ENCODE assay signal across 8 cellular contexts in genomic region chr6:32627831-32628230, GRCh38. TPM values are rescaled to one million over a fixed set of nuclear protein-coding genes. Genes with fewer than 3 reads are reported as not detected.
A peak's percentile ranks its signal among the peaks of the same experiment; 100 is the strongest.
DNase-seq lines count a peak whose midpoint lies in the region; ATAC-seq and TF ChIP-seq lines count a peak whose summit lies in the region.

No MANE protein-coding gene starts in this region.

- H3K27me3 ChIP-seq in vagina = no peaks in the 10 kb centered on the region

- CTCF ChIA-PET in activated CD8-positive, alpha-beta T cell treated with anti-CD3 and anti-CD28 coated beads for 36 hours (lab: Charles Lee) = interaction anchor here (0.6 to 0.7 kb wide), 2 partner anchors 214 to 669 kb away, joined by 3 read pairs; partner anchors contain the start of gene SKIC2

- no peaks in the 10 kb centered on the region for H3K27me3 Mint-ChIP-seq in activated CD8-positive, alpha-beta T cell treated with anti-CD3 and anti-CD28 coated beads for 36 hours
- H3K27me3 Mint-ChIP-seq in memory B cell (no peaks in the 10 kb centered on the region), type B pancreatic cell (no peaks in the 10 kb centered on the region)

- no peaks in the 10 kb centered on the region for H3K36me3 ChIP-seq in vagina

- TF ChIP-seq CTCF in activated CD8-positive, alpha-beta T cell treated with anti-CD3 and anti-CD28 coated beads for 36 hours (IDR thresholded peaks at IDR 0.05) = no peak
- TF ChIP-seq CTCF in type B pancreatic cell (conservative IDR thresholded peaks at IDR 0.05) = no peak
- TF ChIP-seq CTCF in vagina (IDR thresholded peaks at IDR 0.05) = no peak

- no peak for TF ChIP-seq POLR2A in vagina (IDR thresholded peaks at IDR 0.05)

- no peak overlapping the region for H3K4me3 ChIP-seq in vagina

- no peaks in the 10 kb centered on the region for H3K4me1 ChIP-seq in vagina

- POLR2A ChIA-PET in activated CD8-positive, alpha-beta T cell treated with anti-CD3 and anti-CD28 coated beads for 36 hours (lab: Charles Lee) = no interaction called here

- peak overlapping the region; percentile 34 for H3K27ac Mint-ChIP-seq in activated CD8-positive, alpha-beta T cell treated with anti-CD3 and anti-CD28 coated beads for 36 hours
- peak overlapping the region; percentile 99 for H3K27ac Mint-ChIP-seq in memory B cell
- no peak overlapping the region for H3K27ac Mint-ChIP-seq in type B pancreatic cell

- peak; percentile 26 for DNase-seq in ELR (ENCODE audit: low read depth)
- peak; percentile 53 for DNase-seq in activated CD8-positive, alpha-beta T cell treated with anti-CD3 and anti-CD28 coated beads for 36 hours
- DNase-seq in memory B cell (ENCODE audit: low spot score in 2 of 2) = peak; percentile 68 to 75
- DNase-seq in SIG-M5 treated with dmso at 0.1 percent for 504 hours (lab: John Stamatoyannopoulos, UW; ENCODE audit: unreplicated experiment) = no peak
- no peak for DNase-seq in type B pancreatic cell (ENCODE audit: extremely low spot score, unreplicated experiment)
- DNase-seq in vagina (ENCODE audit: extremely low spot score in 2 of 2) = no peak
- DNase-seq in COLO668 (lab: John Stamatoyannopoulos, UW; ENCODE audit: unreplicated experiment) = no peak

- H3K9me3 ChIP-seq in vagina = no peaks in the 10 kb centered on the region

- ATAC-seq in HG02763 (IDR thresholded peaks at IDR 0.05; ENCODE audit: unreplicated experiment) (peak; percentile 34), memory B cell (ENCODE audit: low read depth) (peak; percentile 59)
- no peak for ATAC-seq in activated CD8-positive, alpha-beta T cell treated with anti-CD3 and anti-CD28 coated beads for 36 hours

- no peak overlapping the region for H3K4me3 Mint-ChIP-seq in activated CD8-positive, alpha-beta T cell treated with anti-CD3 and anti-CD28 coated beads for 36 hours
- H3K4me3 Mint-ChIP-seq in memory B cell (peak overlapping the region; percentile 89), type B pancreatic cell (no peak overlapping the region)

- no peaks in the 10 kb centered on the region for H3K9me3 Mint-ChIP-seq in activated CD8-positive, alpha-beta T cell treated with anti-CD3 and anti-CD28 coated beads for 36 hours
- H3K9me3 Mint-ChIP-seq in memory B cell = no peaks in the 10 kb centered on the region
- H3K9me3 Mint-ChIP-seq in type B pancreatic cell = no peaks in the 10 kb centered on the region

- intact Hi-C loops in activated CD8-positive, alpha-beta T cell treated with anti-CD3 and anti-CD28 coated beads for 36 hours (cut with micrococcal nuclease) = no loop called here
- intact Hi-C loops in vagina (cut with DNase I) = no loop called here

- H3K4me1 Mint-ChIP-seq in activated CD8-positive, alpha-beta T cell treated with anti-CD3 and anti-CD28 coated beads for 36 hours (ENCODE audit: low read depth) = peaks cover 25% of the 10 kb centered on the region
- H3K4me1 Mint-ChIP-seq in memory B cell (peaks cover 58% of the 10 kb centered on the region), type B pancreatic cell (ENCODE audit: unreplicated experiment) (no peaks in the 10 kb centered on the region)

- no peak overlapping the region for H3K27ac ChIP-seq in vagina

- H3K36me3 Mint-ChIP-seq in activated CD8-positive, alpha-beta T cell treated with anti-CD3 and anti-CD28 coated beads for 36 hours (ENCODE audit: low read depth) = no peaks in the 10 kb centered on the region
- peaks cover 16% of the 10 kb centered on the region for H3K36me3 Mint-ChIP-seq in memory B cell
- H3K36me3 Mint-ChIP-seq in type B pancreatic cell = no peaks in the 10 kb centered on the region

RNA-seq across cellular contexts. Expression of gene HLA-DQA1, which starts 9.4 kb away (rescaled TPM):
- total RNA-seq in activated CD8-positive, alpha-beta T cell treated with anti-CD3 and anti-CD28 coated beads for 36 hours = 1 to 10 TPM; 3.4 to 3.9 TPM
- total RNA-seq in type B pancreatic cell (ENCODE audit: low replicate concordance) (not detected in 2 replicates), vagina (7.4 TPM)

RNA-seq across cellular contexts. Expression of gene HLA-DRB1, which starts 38.2 kb away (rescaled TPM):
- total RNA-seq in activated CD8-positive, alpha-beta T cell treated with anti-CD3 and anti-CD28 coated beads for 36 hours = 10 to 100 TPM; 21.8 to 22.7 TPM
- total RNA-seq in type B pancreatic cell (ENCODE audit: low replicate concordance) (24.3 and 88.9 TPM in 2 replicates), vagina (25.5 TPM)

RNA-seq across cellular contexts. Expression of gene HLA-DQB1, which starts 38.6 kb away (rescaled TPM):
- total RNA-seq in activated CD8-positive, alpha-beta T cell treated with anti-CD3 and anti-CD28 coated beads for 36 hours = 1 to 10 TPM; 5.3 to 6.9 TPM
- total RNA-seq in type B pancreatic cell (ENCODE audit: low replicate concordance) (5.1 and 12.8 TPM in 2 replicates), vagina (3.2 TPM)

Comparison
In these comparisons a context has a peak if more than half of its experiments do, and no peak if none do; other contexts are left out.
1. DNase-seq: peak in ELR (single experiment), activated CD8-positive, alpha-beta T cell treated with anti-CD3 and anti-CD28 coated beads for 36 hours (single experiment) and memory B cell (2 of 2); none in SIG-M5 treated with dmso at 0.1 percent for 504 hours (single experiment), type B pancreatic cell (single experiment), vagina (0 of 2) and COLO668 (single experiment).